In the genomic region with DNA sequence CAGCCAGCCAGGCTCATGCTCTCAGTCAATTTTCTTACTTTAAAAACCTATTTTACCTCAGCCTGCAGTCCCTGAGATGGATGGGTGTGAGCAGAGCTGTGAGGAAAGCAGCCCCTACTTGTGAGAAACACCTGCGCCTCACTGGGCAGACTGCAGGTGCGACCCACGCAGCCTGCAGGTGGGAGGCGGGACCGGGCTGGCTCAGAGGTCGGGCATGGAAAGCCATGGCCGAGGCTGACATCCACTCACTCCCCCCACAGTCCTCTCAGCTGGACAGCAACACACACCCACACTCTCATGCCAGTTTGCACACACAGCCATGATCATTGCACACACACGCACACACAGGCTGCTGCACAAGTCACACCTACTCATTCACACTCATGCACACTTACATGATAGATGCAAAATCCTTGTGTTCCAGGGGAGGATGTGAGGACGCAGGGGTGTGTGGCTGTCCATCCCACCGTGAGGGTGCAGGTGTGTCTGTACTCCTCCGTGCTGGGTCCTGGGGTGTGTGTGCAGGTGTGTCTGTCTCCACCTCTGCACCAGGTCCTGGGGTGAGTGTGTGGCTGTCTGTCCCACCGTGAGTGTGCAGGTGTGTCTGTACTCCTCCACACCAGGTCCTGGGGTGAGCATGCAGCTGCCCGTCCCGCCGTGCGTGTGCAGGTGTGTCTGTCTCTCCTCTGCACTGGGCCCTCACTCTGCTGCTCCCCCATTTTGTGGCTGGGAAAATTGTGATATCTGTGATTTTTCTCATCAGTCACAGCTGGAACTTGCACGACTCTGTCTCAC, we compare ENCODE assay signal across 10 cellular contexts.
"Had no signal": no experiment of that assay in that cellular context is flagged by ENCODE, and none has a peak within 500 bp of the region (broad histone marks: within the 10 kb centered on the region; RNA-seq: fewer than 3 reads in every experiment).

No MANE protein-coding gene starts in this region.

- H3K9me3 ChIP-seq: breast epithelium, ovary had no signal

- DNase-seq: activated B cell treated with CpG ODN at 0.5 μM for 24 hours; activated CD4-positive, alpha-beta T cell treated with anti-CD3 and anti-CD28 coated beads, Interleukin-2, amount 10 ng/mL, durations not matched to agents 24 days and 14 days; activated naive CD8-positive, alpha-beta T cell treated with anti-CD3 and anti-CD28 coated beads, Interleukin-2, amount 10 ng/mL, durations not matched to agents 7 days and 5 days; hippocampal formation; kidney glomerular epithelial cell; T-helper 17 cell had no signal

- H3K9me3 Mint-ChIP-seq: activated B cell treated with CpG ODN at 0.5 μM for 24 hours; activated CD4-positive, alpha-beta T cell treated with anti-CD3 and anti-CD28 coated beads, Interleukin-2, amount 10 ng/mL, durations not matched to agents 24 days and 14 days; activated naive CD8-positive, alpha-beta T cell treated with anti-CD3 and anti-CD28 coated beads, Interleukin-2, amount 10 ng/mL, durations not matched to agents 7 days and 5 days; activated T-helper 2 cell treated with anti-CD3 and anti-CD28 coated beads, Interferon-gamma antibody, Interleukin-2, Interleukin-4, amounts not matched to agents 10 μg/mL and 5 μg/mL and 100 μg/mL, durations not matched to agents 14 hours and 24 hours and 36 hours; natural killer cell treated with Interleukin-12 subunit alpha and Interleukin-12 subunit beta and Interleukin-15 and Interleukin-18, amount 100 ng/mL, for 72 hours had no signal

- H3K27ac ChIP-seq: breast epithelium had no signal

- H3K27me3 ChIP-seq: ovary had no signal

- H3K36me3 Mint-ChIP-seq: activated naive CD8-positive, alpha-beta T cell treated with anti-CD3 and anti-CD28 coated beads, Interleukin-2, amount 10 ng/mL, durations not matched to agents 7 days and 5 days; natural killer cell treated with Interleukin-12 subunit alpha and Interleukin-12 subunit beta and Interleukin-15 and Interleukin-18, amount 100 ng/mL, for 72 hours had no signal

- H3K4me1 ChIP-seq: breast epithelium had no signal

- ATAC-seq: natural killer cell treated with Interleukin-12 subunit alpha and Interleukin-12 subunit beta and Interleukin-15 and Interleukin-18, amount 100 ng/mL, for 72 hours; T-helper 17 cell had no signal

- H3K27ac Mint-ChIP-seq: activated B cell treated with CpG ODN at 0.5 μM for 24 hours; activated CD4-positive, alpha-beta T cell treated with anti-CD3 and anti-CD28 coated beads, Interleukin-2, amount 10 ng/mL, durations not matched to agents 24 days and 14 days; activated naive CD8-positive, alpha-beta T cell treated with anti-CD3 and anti-CD28 coated beads, Interleukin-2, amount 10 ng/mL, durations not matched to agents 7 days and 5 days; activated T-helper 2 cell treated with anti-CD3 and anti-CD28 coated beads, Interferon-gamma antibody, Interleukin-2, Interleukin-4, amounts not matched to agents 10 μg/mL and 5 μg/mL and 100 μg/mL, durations not matched to agents 14 hours and 24 hours and 36 hours; natural killer cell treated with Interleukin-12 subunit alpha and Interleukin-12 subunit beta and Interleukin-15 and Interleukin-18, amount 100 ng/mL, for 72 hours; T-helper 17 cell had no signal

- H3K4me3 Mint-ChIP-seq: activated B cell treated with CpG ODN at 0.5 μM for 24 hours; activated CD4-positive, alpha-beta T cell treated with anti-CD3 and anti-CD28 coated beads, Interleukin-2, amount 10 ng/mL, durations not matched to agents 24 days and 14 days; activated naive CD8-positive, alpha-beta T cell treated with anti-CD3 and anti-CD28 coated beads, Interleukin-2, amount 10 ng/mL, durations not matched to agents 7 days and 5 days; natural killer cell treated with Interleukin-12 subunit alpha and Interleukin-12 subunit beta and Interleukin-15 and Interleukin-18, amount 100 ng/mL, for 72 hours; T-helper 17 cell had no signal
